20 cellular contexts compared by ENCODE assay signal in the genomic region with DNA sequence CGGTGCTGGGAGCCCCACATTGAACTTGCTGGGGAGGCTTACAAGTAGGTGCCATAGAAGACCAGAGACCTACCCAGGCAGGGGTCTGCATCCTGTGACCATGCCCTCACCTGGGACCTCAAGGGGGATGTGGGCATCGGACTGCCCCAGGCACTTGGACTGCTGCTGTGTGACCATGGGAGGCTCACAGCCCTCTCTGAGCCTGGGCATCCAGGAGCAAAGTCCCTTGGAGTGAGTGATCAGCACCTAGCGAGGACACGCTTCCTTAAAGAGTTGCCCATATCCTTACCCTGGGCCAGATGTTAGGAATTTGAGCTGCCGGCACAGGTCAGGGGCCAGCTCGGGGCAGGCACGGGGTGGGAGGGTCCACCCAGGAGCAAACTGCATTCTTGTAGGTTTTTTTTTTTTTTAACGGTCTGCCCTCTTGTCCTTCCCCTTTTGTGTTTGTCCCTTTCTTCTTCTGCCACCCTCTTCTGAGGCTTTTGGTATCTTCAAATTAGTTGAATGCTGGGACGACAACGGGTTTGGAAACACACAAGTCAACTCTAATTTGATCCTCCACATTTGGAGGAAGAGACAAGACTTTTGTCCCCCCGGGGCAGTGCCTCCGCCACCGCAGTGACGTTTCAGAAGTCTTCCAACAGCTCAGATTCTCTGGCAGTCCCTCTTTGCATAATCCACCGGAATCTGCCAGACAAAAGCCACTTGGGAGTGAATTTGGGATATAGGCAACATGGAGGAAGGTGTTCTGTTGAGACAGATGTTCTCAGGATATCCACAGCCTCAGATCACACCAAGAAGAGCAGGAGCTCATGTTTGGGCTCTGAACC. TPM values are rescaled to one million over a fixed set of nuclear protein-coding genes. Genes with fewer than 3 reads are reported as not detected.
DNase-seq lines count a peak whose midpoint lies in the region; ATAC-seq, FAIRE-seq and TF ChIP-seq lines count a peak whose summit lies in the region.
"Had no signal": no experiment of that assay in that cellular context is flagged by ENCODE, and none has a peak within 500 bp of the region (broad histone marks: within the 10 kb centered on the region; RNA-seq: fewer than 3 reads in every experiment).

No MANE protein-coding gene starts in this region.

- H3K27me3 ChIP-seq in ACC112 (ENCODE audit: insufficient read depth, low read length): no peaks in the 10 kb centered on the region
- H3K27me3 ChIP-seq in HepG2 (ENCODE audit: control insufficient read depth in 1 of 2, insufficient read depth in 2 of 2, low read length in 2 of 2): no peaks in the 10 kb centered on the region

- peak overlapping the region; percentile 20; the same call in 1 of the 2 replicates for H3K4me2 ChIP-seq in HepG2 (ENCODE audit: low read depth, low read length)

- ATAC-seq in HepG2 (no peak), HG02571 (IDR thresholded peaks at IDR 0.05; ENCODE audit: unreplicated experiment) (no peak)
- ATAC-seq in activated CD4-positive, CD25-positive, alpha-beta regulatory T cell treated with anti-CD3 and anti-CD28 coated beads, Interleukin-2, amount 50 U/mL, for 24 hours: no peak
- ATAC-seq: natural killer cell had no signal

- DNase-seq in HuH-7.5 (ENCODE audit: low spot score) (peak; percentile 90), SK-N-MC (ENCODE audit: low read depth, low spot score) (peak; percentile 52), HepG2 (ENCODE audit: low spot score) (no peak), endothelial cell (ENCODE audit: low spot score) (no peak)
- no peak for DNase-seq in stimulated activated CD4-positive, alpha-beta T cell treated with anti-CD3 and anti-CD28 coated beads, Interleukin-2, amount 100 ng/mL, for 24 hours
- DNase-seq: ACHN; activated CD8-positive, alpha-beta memory T cell treated with anti-CD3 and anti-CD28 coated beads, Interleukin-2, amount 50 U/mL, for 48 hours; activated naive CD4-positive, alpha-beta T cell treated with anti-CD3 and anti-CD28 coated beads, Interleukin-2, amount 50 U/mL, for 16 hours; natural killer cell; NCI-H1105; NCI-H345; retina had no signal

- peak overlapping the region; percentile 45 for H3K9ac ChIP-seq in SK-N-MC (ENCODE audit: insufficient read length)
- no peak overlapping the region for H3K9ac ChIP-seq in HepG2 (ENCODE audit: insufficient read depth, low read depth, low read length)

- no peak for TF ChIP-seq RAD21 in HepG2 (CRISPR knock-in tag; IDR thresholded peaks at IDR 0.05)

- H3K4me1 Mint-ChIP-seq in endothelial cell (ENCODE audit: unreplicated experiment): no peaks in the 10 kb centered on the region
- H3K4me1 Mint-ChIP-seq: natural killer cell had no signal

- no peak for TF ChIP-seq POLR2A in HepG2 (IDR thresholded peaks at IDR 0.05; ENCODE audit: insufficient read depth in 1 of 2, low read depth in 2 of 2, low read length in 2 of 2)

- TF ChIP-seq CTCF in HepG2 (CRISPR knock-in tag; IDR thresholded peaks at IDR 0.05): no peak
- TF ChIP-seq CTCF in endothelial cell (IDR thresholded peaks at IDR 0.05; ENCODE audit: unreplicated experiment): no peak

- no peaks in the 10 kb centered on the region for H3K9me3 Mint-ChIP-seq in endothelial cell (ENCODE audit: unreplicated experiment)
- H3K9me3 Mint-ChIP-seq: dendritic cell treated with granulocyte-macrophage colony-stimulating factor and Interleukin-4, amounts not matched to agents 40 ng/mL and 50 ng/mL, for 4 days; natural killer cell; T-helper 1 cell treated with Interleukin-12 subunit alpha and Interleukin-12 subunit beta and Interleukin-4 antibody, amounts not matched to agents 30 μg/mL and 1 μg/mL, for 36 hours had no signal

- H3K27me3 Mint-ChIP-seq in endothelial cell (ENCODE audit: unreplicated experiment): peaks cover 10% of the 10 kb centered on the region

- H3K4me3 ChIP-seq in ACC112 (ENCODE audit: low read depth, low read length): no peak overlapping the region
- H3K4me3 ChIP-seq in SK-N-MC: peak overlapping the region; percentile 17; the same call in 1 of the 2 replicates
- no peak overlapping the region; a peak in 1 of 6 replicates for H3K4me3 ChIP-seq in HepG2 (replicated peaks in 1 of 3; ENCODE audit: insufficient read depth in 1 of 3, low read depth in 2 of 3, low read length in 3 of 3)
- H3K4me3 ChIP-seq: left ventricle myocardium inferior had no signal

- H3K9me3 ChIP-seq in SK-N-MC (ENCODE audit: low read depth, low read length): no peaks in the 10 kb centered on the region
- no peaks in the 10 kb centered on the region for H3K9me3 ChIP-seq in HepG2 (ENCODE audit: low read length)
- H3K9me3 ChIP-seq: left ventricle myocardium inferior had no signal

- no peak for FAIRE-seq in HepG2 (lab: Jason Lieb, UNC)

- TF ChIP-seq EP300 in HepG2 (IDR thresholded peaks at IDR 0.05; ENCODE audit: low read depth in 2 of 2, low read length in 2 of 2): no peak
- TF ChIP-seq EP300 in HepG2 (CRISPR knock-in tag; IDR thresholded peaks at IDR 0.05; ENCODE audit: borderline replicate concordance): no peak

- H3K27ac ChIP-seq in ACC112 (ENCODE audit: low read depth, low read length) (no peak overlapping the region), SK-N-MC (0 out of 2 replicates have a peak overlapping the region, but pooled peaks have one; percentile 35), HepG2 (ENCODE audit: extremely low read length, insufficient read depth, low read length) (no peak overlapping the region)
- H3K27ac ChIP-seq: left ventricle myocardium inferior had no signal

- no peaks in the 10 kb centered on the region for H3K36me3 Mint-ChIP-seq in endothelial cell (ENCODE audit: low read depth, unreplicated experiment)
- H3K36me3 Mint-ChIP-seq: brain, natural killer cell had no signal

- in situ Hi-C loops in HepG2 (cut with HindIII; ENCODE audit: extremely low pct_ligation_motif_present, low pct_unique_long_range_greater_than_20kb): loop anchor here (25.0 kb wide), 1 partner anchor 202 kb away; the partner anchor contains the start of gene CCND1

- no peaks in the 10 kb centered on the region for H3K36me3 ChIP-seq in ACC112 (ENCODE audit: insufficient read depth, low read length)
- no peaks in the 10 kb centered on the region for H3K36me3 ChIP-seq in SK-N-MC (ENCODE audit: insufficient read depth, low read length)
- no peaks in the 10 kb centered on the region for H3K36me3 ChIP-seq in HepG2 (replicated peaks in 1 of 2; ENCODE audit: control insufficient read depth in 1 of 2, insufficient read depth in 2 of 2, low read length in 2 of 2)
- H3K36me3 ChIP-seq: left ventricle myocardium inferior had no signal

- WGBS in HepG2 (ENCODE audit: low lambda C conversion rate): 46% methylated on average over 11 of the region's 15 CpGs

- POLR2A ChIA-PET in HepG2 (lab: Yijun Ruan, JAX): interaction anchor here (1.2 kb wide), 1 partner anchor 206 kb away, joined by 3 read pairs; the partner anchor contains the start of gene CCND1

- no peak overlapping the region for H3K4me3 Mint-ChIP-seq in endothelial cell (ENCODE audit: unreplicated experiment)
- H3K4me3 Mint-ChIP-seq: dendritic cell treated with granulocyte-macrophage colony-stimulating factor and Interleukin-4, amounts not matched to agents 40 ng/mL and 50 ng/mL, for 4 days; natural killer cell; T-helper 1 cell treated with Interleukin-12 subunit alpha and Interleukin-12 subunit beta and Interleukin-4 antibody, amounts not matched to agents 30 μg/mL and 1 μg/mL, for 36 hours had no signal

- no peaks in the 10 kb centered on the region for H3K79me2 ChIP-seq in ACC112 (ENCODE audit: control insufficient read depth, insufficient read depth, low read length, unreplicated experiment)
- no peaks in the 10 kb centered on the region for H3K79me2 ChIP-seq in HepG2 (ENCODE audit: insufficient read depth, low read length)

- H3K4me1 ChIP-seq in ACC112 (ENCODE audit: control insufficient read depth, insufficient read depth, low read length, unreplicated experiment) (no peaks in the 10 kb centered on the region), HepG2 (ENCODE audit: insufficient read depth, low read length) (peaks cover 90% of the 10 kb centered on the region)
- H3K4me1 ChIP-seq: left ventricle myocardium inferior had no signal

- no TSS peak for BruUV-seq in HepG2 (replicated peaks; lab: Mats Ljungman, UMichigan)

- CTCF ChIA-PET in HepG2 (lab: Yijun Ruan, JAX; ENCODE audit: low intra/inter-chr PET ratio, low total read pairs): no interaction called here

- H4K20me1 ChIP-seq in HepG2 (ENCODE audit: insufficient read depth, low read length): no peaks in the 10 kb centered on the region

- no peak overlapping the region for H3K27ac Mint-ChIP-seq in endothelial cell (ENCODE audit: unreplicated experiment)
- H3K27ac Mint-ChIP-seq: dendritic cell treated with granulocyte-macrophage colony-stimulating factor and Interleukin-4, amounts not matched to agents 40 ng/mL and 50 ng/mL, for 4 days; natural killer cell; T-helper 1 cell treated with Interleukin-12 subunit alpha and Interleukin-12 subunit beta and Interleukin-4 antibody, amounts not matched to agents 30 μg/mL and 1 μg/mL, for 36 hours had no signal

- intact Hi-C loops in HepG2 (cut with micrococcal nuclease; ENCODE audit: unreplicated experiment): no loop called here

- H2AFZ ChIP-seq in ACC112 (ENCODE audit: low read length, unreplicated experiment) (peak overlapping the region; percentile 50), HepG2 (ENCODE audit: low read length) (no peak overlapping the region)

RNA-seq across cellular contexts. Expression of gene LINC01488, which starts 46.1 kb away (rescaled TPM):
- total RNA-seq in HepG2 (2016; rRNA removed; fragmentation: Illumina TruSeq; extraction: Trizol) (0.14 and 0.58 TPM in 2 replicates), endothelial cell (ENCODE audit: unreplicated experiment) (not detected)
- total RNA-seq in HepG2 (2016; cell fraction: cytosol; rRNA removed; fragmentation: Illumina TruSeq; extraction: Trizol; ENCODE audit: low read depth): 0.10 and 0.18 TPM in 2 replicates
- 0.09 and 0.74 TPM in 2 replicates for total RNA-seq in HepG2 (2016; cell fraction: insoluble cytoplasmic fraction; rRNA removed; fragmentation: Illumina TruSeq; extraction: Trizol)
- total RNA-seq in HepG2 (2016; cell fraction: membrane; rRNA removed; fragmentation: Illumina TruSeq; extraction: Trizol): 0.17 and 0.31 TPM in 2 replicates
- 0.47 and 1.4 TPM in 2 replicates for total RNA-seq in HepG2 (2016; cell fraction: nucleus; rRNA removed; fragmentation: Illumina TruSeq; extraction: Trizol)
- polyA plus RNA-seq in HepG2 (2011; rRNA removed): 0.13 and 0.26 TPM in 2 replicates
- 0.11 TPM in 1 of 2 replicates, not detected in the other for polyA plus RNA-seq in HepG2 (2011; cell fraction: cytosol; rRNA removed)
- 0.31 and 1.3 TPM in 2 replicates for polyA plus RNA-seq in HepG2 (2011; cell fraction: nucleus; rRNA removed)
- polyA plus RNA-seq in HepG2 (2012): 0.04 TPM in 1 of 2 replicates, not detected in the other
- polyA plus RNA-seq in HepG2 (2016; cell fraction: cytosol; fragmentation: Illumina TruSeq; extraction: Trizol; ENCODE audit: low read depth): 0.09 and 0.12 TPM in 2 replicates
- 0.21 and 0.39 TPM in 2 replicates for polyA plus RNA-seq in HepG2 (2016; cell fraction: insoluble cytoplasmic fraction; fragmentation: Illumina TruSeq; extraction: Trizol; ENCODE audit: low read depth)
- 0.22 TPM in 2 replicates for polyA plus RNA-seq in HepG2 (2016; cell fraction: membrane; fragmentation: Illumina TruSeq; extraction: Trizol; ENCODE audit: low read depth)
- polyA plus RNA-seq in HepG2 (2016; cell fraction: nucleus; fragmentation: Illumina TruSeq; extraction: Trizol; ENCODE audit: insufficient read depth, low read depth): 1.7 and 3.1 TPM in 2 replicates
- polyA minus RNA-seq in HepG2 (2011; rRNA and poly(A)+ RNA removed; ENCODE audit: low replicate concordance): 0.16 TPM in 1 of 2 replicates, not detected in the other
- polyA minus RNA-seq in HepG2 (2011; cell fraction: cytosol; rRNA and poly(A)+ RNA removed): not detected in 2 replicates
- 0.12 and 0.39 TPM in 2 replicates for polyA minus RNA-seq in HepG2 (2011; cell fraction: nucleus; rRNA and poly(A)+ RNA removed)
- total RNA-seq: natural killer cell, temporal lobe had no signal

Comparison
In these comparisons a context has a peak if more than half of its experiments do, and no peak if none do; other contexts are left out.
1. DNase-seq: peak in HuH-7.5 (single experiment) and SK-N-MC (single experiment); none in HepG2 (single experiment), endothelial cell (single experiment) and stimulated activated CD4-positive, alpha-beta T cell treated with anti-CD3 and anti-CD28 coated beads, Interleukin-2, amount 100 ng/mL, for 24 hours (0 of 2).